31 cellular contexts compared by ENCODE assay signal in genomic region chr4:61772116-61772515, GRCh38.
A peak's percentile ranks its signal among the peaks of the same experiment; 100 is the strongest.
DNase-seq lines count a peak whose midpoint lies in the region; FAIRE-seq and TF ChIP-seq lines count a peak whose summit lies in the region.
"Had no signal": no experiment of that assay in that cellular context is flagged by ENCODE, and none has a peak within 500 bp of the region (broad histone marks: within the 10 kb centered on the region; RNA-seq: fewer than 3 reads in every experiment).

No MANE protein-coding gene starts in this region.

- no peaks in the 10 kb centered on the region for H3K27me3 Mint-ChIP-seq in mesothelial cell of epicardium (ENCODE audit: low read depth)

- H3K27me3 ChIP-seq in iPS-15b (ENCODE audit: control insufficient read depth, insufficient read depth, low read length) = no peaks in the 10 kb centered on the region
- H3K27me3 ChIP-seq: body of pancreas, tibial nerve had no signal

- no peak for FAIRE-seq in HTR-8/SVneo (lab: Jason Lieb, UNC)
- FAIRE-seq: A204.1, G401.6, small intestine had no signal

- in situ Hi-C loops in astrocyte of the cerebellum (cut with HindIII; ENCODE audit: low sequenced_read_pairs) = no loop called here

- peaks cover 22% of the 10 kb centered on the region for H3K9me3 Mint-ChIP-seq in mesothelial cell of epicardium

- peaks cover 14% of the 10 kb centered on the region for H3K4me1 Mint-ChIP-seq in mesothelial cell of epicardium
- H3K4me1 Mint-ChIP-seq: natural killer cell had no signal

- H3K4me3 Mint-ChIP-seq in mesothelial cell of epicardium = no peak overlapping the region
- H3K4me3 Mint-ChIP-seq: CD8-positive, alpha-beta T cell; natural killer cell; T-helper 1 cell treated with Interleukin-12 subunit alpha and Interleukin-12 subunit beta and Interleukin-4 antibody, amounts not matched to agents 30 μg/mL and 1 μg/mL, for 36 hours had no signal

- TF ChIP-seq CTCF in astrocyte of the cerebellum (IDR thresholded peaks at IDR 0.05; ENCODE audit: low read depth, low read length, missing control alignments) (no peak), mesothelial cell of epicardium (IDR thresholded peaks at IDR 0.05; ENCODE audit: unreplicated experiment) (no peak)

- no peaks in the 10 kb centered on the region for H3K36me3 ChIP-seq in iPS-15b (ENCODE audit: control insufficient read depth, insufficient read depth, low read length)
- H3K36me3 ChIP-seq: tibial nerve had no signal

- H3K36me3 Mint-ChIP-seq in mesothelial cell of epicardium = peaks cover 18% of the 10 kb centered on the region
- H3K36me3 Mint-ChIP-seq: CD8-positive, alpha-beta T cell had no signal

- no peak overlapping the region for H3K4me3 ChIP-seq in astrocyte of the cerebellum (ENCODE audit: low read depth, low read length)
- H3K4me3 ChIP-seq in iPS-15b (ENCODE audit: low read depth, low read length) = peak overlapping the region; percentile 6
- H3K4me3 ChIP-seq: body of pancreas, tibial nerve had no signal

- H3K9ac ChIP-seq in iPS-15b (ENCODE audit: low read depth, low read length) = peak overlapping the region; percentile 26
- H3K9ac ChIP-seq: SK-N-SH had no signal

- H3K27ac Mint-ChIP-seq in mesothelial cell of epicardium = no peak overlapping the region
- H3K27ac Mint-ChIP-seq: CD8-positive, alpha-beta T cell; natural killer cell; T-helper 1 cell treated with Interleukin-12 subunit alpha and Interleukin-12 subunit beta and Interleukin-4 antibody, amounts not matched to agents 30 μg/mL and 1 μg/mL, for 36 hours had no signal

- H3K4me1 ChIP-seq in iPS-15b (ENCODE audit: control insufficient read depth, insufficient read depth, low read length) = peaks cover 23% of the 10 kb centered on the region
- H3K4me1 ChIP-seq: body of pancreas, tibial nerve had no signal

- no peaks in the 10 kb centered on the region for H3K9me3 ChIP-seq in iPS-15b (ENCODE audit: control insufficient read depth, insufficient read depth, low read length)
- H3K9me3 ChIP-seq: body of pancreas, SK-N-SH, tibial nerve had no signal

- DNase-seq in 8988T (peak; percentile 23), HTR-8/SVneo (ENCODE audit: insufficient read length, low spot score) (peak; percentile 1), astrocyte of the cerebellum (ENCODE audit: low read depth) (peak; percentile 2), NCI-H446 (lab: John Stamatoyannopoulos, UW) (no peak), T-helper 9 cell (no peak), mesothelial cell of epicardium (ENCODE audit: low spot score in 2 of 2, unreplicated experiment in 2 of 2) (no peak)
- no peak for DNase-seq in stimulated activated CD4-positive, alpha-beta T cell treated with anti-CD3 and anti-CD28 coated beads, Interleukin-2, amount 100 ng/mL, for 48 hours
- DNase-seq: activated CD4-positive, alpha-beta T cell treated with anti-CD3 and anti-CD28 coated beads for 4 hours; activated gamma-delta T cell; activated T-cell treated with anti-CD3 and anti-CD28 coated beads, Interleukin-2, amount 50 U/mL, for 1 hour; AML-193; body of pancreas; CD8-positive, alpha-beta T cell; DMS153; head of caudate nucleus; KG1; left ventricle myocardium superior; midbrain; MM.1S; natural killer cell; NCI-H1417; NCI-H2029 treated with DMSO at 0.1 percent for 48 hours; NCI-H69; SK-N-SH; small intestine; stimulated activated CD4-positive, alpha-beta T cell treated with anti-CD3 and anti-CD28 coated beads, Interleukin-1b, Interleukin-23, amount 100 ng/mL, for 48 hours had no signal

Comparison
In these comparisons a context has a peak if more than half of its experiments do, and no peak if none do; other contexts are left out.
1. DNase-seq: peak in 8988T (single experiment), HTR-8/SVneo (single experiment) and astrocyte of the cerebellum (single experiment); none in NCI-H446 (0 of 2), T-helper 9 cell (single experiment), stimulated activated CD4-positive, alpha-beta T cell treated with anti-CD3 and anti-CD28 coated beads, Interleukin-2, amount 100 ng/mL, for 48 hours (0 of 2) and mesothelial cell of epicardium (0 of 2).